In the genomic region with DNA sequence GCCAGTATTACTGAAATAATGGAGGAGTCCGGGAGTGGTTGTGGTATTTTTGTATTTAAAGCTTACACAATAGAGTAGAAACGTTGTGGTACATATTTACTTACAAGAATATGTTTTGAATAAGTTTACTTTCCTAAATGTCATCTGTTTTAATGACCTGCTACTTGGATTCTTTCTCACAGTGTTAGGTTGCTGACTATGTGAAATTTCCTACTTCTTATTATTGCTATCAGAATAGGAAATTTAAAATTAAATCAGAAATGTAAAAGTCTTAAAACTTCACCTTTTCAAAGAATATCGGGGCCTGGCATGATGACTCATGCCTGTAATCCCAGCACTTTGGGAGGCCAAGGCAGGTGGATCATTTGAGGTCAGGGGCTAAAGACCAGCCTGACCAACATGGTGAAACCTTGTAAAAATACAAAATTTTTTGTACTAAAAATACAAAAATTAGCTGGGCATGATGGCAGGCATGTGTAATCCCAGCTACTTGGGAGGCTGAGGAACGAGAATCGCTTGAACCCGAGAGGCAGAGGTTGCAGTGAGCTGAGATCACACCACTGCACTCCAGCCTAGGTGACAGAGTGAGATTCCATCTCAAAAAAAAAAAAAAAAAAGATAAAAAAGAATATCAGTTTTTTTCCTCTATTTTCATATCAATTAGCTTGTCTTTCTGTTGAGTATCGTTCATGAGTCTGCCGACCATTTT, we compare ENCODE assay signal across 9 cellular contexts.
DNase-seq lines count a peak whose midpoint lies in the region; ATAC-seq and TF ChIP-seq lines count a peak whose summit lies in the region.
"Had no signal": no experiment of that assay in that cellular context is flagged by ENCODE, and none has a peak within 500 bp of the region (broad histone marks: within the 10 kb centered on the region; RNA-seq: fewer than 3 reads in every experiment).

No MANE protein-coding gene starts in this region.

- CTCF ChIA-PET in activated B cell treated with CpG ODN at 0.5 μM for 24 hours (lab: Charles Lee), result interaction anchor here (1.4 to 3.3 kb wide), 8 partner anchors 32 to 74 kb away, joined by 3 to 36 read pairs (median 8); no protein-coding TSS in a partner anchor

- no peak overlapping the region for H4K8ac ChIP-seq in neuronal stem cell (ENCODE audit: low read depth, low read length)

- H3K9me3 Mint-ChIP-seq in activated naive CD4-positive, alpha-beta T cell treated with anti-CD3 and anti-CD28 coated beads, Interleukin-2, amount 50 U/mL, for 24 hours, result no peaks in the 10 kb centered on the region
- no peaks in the 10 kb centered on the region for H3K9me3 Mint-ChIP-seq in activated B cell treated with CpG ODN at 0.5 μM for 24 hours

- H3K36me3 ChIP-seq in hepatocyte (replicated peaks; ENCODE audit: insufficient read depth, low read depth) (no peaks in the 10 kb centered on the region), tibial artery (no peaks in the 10 kb centered on the region), neuronal stem cell (replicated peaks in 1 of 2; ENCODE audit: control insufficient read depth in 2 of 2, insufficient read depth in 2 of 2, low read length in 2 of 2) (no peaks in the 10 kb centered on the region)
- H3K36me3 ChIP-seq: HAP-1 had no signal

- H3K23ac ChIP-seq in neuronal stem cell (ENCODE audit: low read depth, low read length, poor library complexity), result no peak overlapping the region

- H3K18ac ChIP-seq in neuronal stem cell (ENCODE audit: low read length), result no peak overlapping the region

- no peak overlapping the region for H2BK5ac ChIP-seq in neuronal stem cell (ENCODE audit: low read length)

- no peak overlapping the region for H3K9ac ChIP-seq in neuronal stem cell (ENCODE audit: low read depth, low read length, poor library complexity)

- no peak overlapping the region for H2AK5ac ChIP-seq in neuronal stem cell (ENCODE audit: low read depth, low read length)

- no peak overlapping the region for H2BK12ac ChIP-seq in neuronal stem cell (ENCODE audit: low read length)

- peak overlapping the region; percentile 52 for H3K4me3 Mint-ChIP-seq in activated naive CD4-positive, alpha-beta T cell treated with anti-CD3 and anti-CD28 coated beads, Interleukin-2, amount 50 U/mL, for 24 hours
- no peak overlapping the region for H3K4me3 Mint-ChIP-seq in activated B cell treated with CpG ODN at 0.5 μM for 24 hours

- H3K4me1 ChIP-seq in hepatocyte (ENCODE audit: insufficient read depth) (peaks cover 47% of the 10 kb centered on the region), tibial artery (peaks cover 6 to 65% (median 36%) of the 10 kb centered on the region in 4 donors), neuronal stem cell (ENCODE audit: control insufficient read depth in 2 of 2, insufficient read depth in 1 of 2, low read depth in 1 of 2, low read length in 2 of 2) (peaks cover 2 to 46% of the 10 kb centered on the region in 2 donors)

- no peak for ATAC-seq in activated B cell treated with CpG ODN at 0.5 μM for 24 hours (ENCODE audit: low read depth)

- no peaks in the 10 kb centered on the region for H3K27me3 ChIP-seq in hepatocyte
- H3K27me3 ChIP-seq in tibial artery, result no peaks in the 10 kb centered on the region
- H3K27me3 ChIP-seq in neuronal stem cell (ENCODE audit: control insufficient read depth in 3 of 3, insufficient read depth in 3 of 3, low read depth in 1 of 3, low read length in 3 of 3), result no peaks in the 10 kb centered on the region

- TF ChIP-seq CTCF in activated B cell treated with CpG ODN at 0.5 μM for 24 hours (IDR thresholded peaks at IDR 0.05), result no peak
- TF ChIP-seq CTCF in hepatocyte (IDR thresholded peaks at IDR 0.05; ENCODE audit: poor library complexity), result no peak
- TF ChIP-seq CTCF in tibial artery (IDR thresholded peaks at IDR 0.05), result no peak

- peak overlapping the region; percentile 91 for H3K27ac ChIP-seq in hepatocyte
- peak overlapping the region; percentile 77 to 82 for H3K27ac ChIP-seq in tibial artery
- H3K27ac ChIP-seq in neuronal stem cell (replicated peaks; ENCODE audit: low read length), result no peak overlapping the region

- 55% methylated on average over 8 of the region's 8 CpGs for WGBS in hepatocyte (ENCODE audit: low lambda C conversion rate, missing lambda C conversion rate)
- WGBS in neuronal stem cell (ENCODE audit: extremely low coverage in 2 of 2, insufficient read length in 2 of 2, insufficient replicate concordance in 1 of 2), 2 donors, result no CpG with 5 or more reads among the region's 8 CpGs

- no peak overlapping the region for H3K14ac ChIP-seq in neuronal stem cell (ENCODE audit: low read length)

- H2AFZ ChIP-seq in hepatocyte (no peak overlapping the region), neuronal stem cell (ENCODE audit: low read length) (no peak overlapping the region)

- no peak overlapping the region for H2BK120ac ChIP-seq in neuronal stem cell (ENCODE audit: low read depth, low read length)

- no peak overlapping the region for H3K4ac ChIP-seq in neuronal stem cell (ENCODE audit: low read length)

- H3K79me1 ChIP-seq in neuronal stem cell (ENCODE audit: low read depth, low read length), result no peaks in the 10 kb centered on the region

- peak overlapping the region; percentile 56 for H3K4me2 ChIP-seq in hepatocyte
- no peak overlapping the region for H3K4me2 ChIP-seq in neuronal stem cell (ENCODE audit: insufficient read depth, low read length, poor library complexity, severe bottlenecking)

- DNase-seq in activated naive CD4-positive, alpha-beta T cell treated with Interleukin-2 at 50 U/mL for 16 hours, result no peak
- DNase-seq in activated B cell treated with CpG ODN at 0.5 μM for 24 hours (no peak), hepatocyte (ENCODE audit: low spot score) (no peak), tibial artery (no peak), mucosa of gallbladder (ENCODE audit: low spot score) (no peak), islet precursor cell (no peak), neuronal stem cell (ENCODE audit: low spot score) (no peak)

- no peaks in the 10 kb centered on the region for H3K27me3 Mint-ChIP-seq in activated naive CD4-positive, alpha-beta T cell treated with anti-CD3 and anti-CD28 coated beads, Interleukin-2, amount 50 U/mL, for 24 hours
- no peaks in the 10 kb centered on the region for H3K27me3 Mint-ChIP-seq in activated B cell treated with CpG ODN at 0.5 μM for 24 hours

- H3K36me3 Mint-ChIP-seq in activated naive CD4-positive, alpha-beta T cell treated with anti-CD3 and anti-CD28 coated beads, Interleukin-2, amount 50 U/mL, for 24 hours, result peaks cover 2% of the 10 kb centered on the region
- H3K36me3 Mint-ChIP-seq in activated B cell treated with CpG ODN at 0.5 μM for 24 hours (ENCODE audit: low read depth), result peaks cover 9% of the 10 kb centered on the region

- H4K91ac ChIP-seq in neuronal stem cell (ENCODE audit: low read depth, low read length, poor library complexity), result no peak overlapping the region

- H3K4me3 ChIP-seq in hepatocyte (no peak overlapping the region), tibial artery (no peak overlapping the region), neuronal stem cell (ENCODE audit: low read length in 2 of 2) (no peak overlapping the region)
- H3K4me3 ChIP-seq: HAP-1 had no signal

- H3K9me2 ChIP-seq in hepatocyte (replicated peaks; ENCODE audit: insufficient read depth), result no peaks in the 10 kb centered on the region

- H3K4me1 Mint-ChIP-seq in activated naive CD4-positive, alpha-beta T cell treated with anti-CD3 and anti-CD28 coated beads, Interleukin-2, amount 50 U/mL, for 24 hours, result peaks cover 51% of the 10 kb centered on the region
- H3K4me1 Mint-ChIP-seq in activated B cell treated with CpG ODN at 0.5 μM for 24 hours, result peaks cover 57% of the 10 kb centered on the region

- no peaks in the 10 kb centered on the region for H3K9me3 ChIP-seq in hepatocyte (ENCODE audit: low read depth)
- H3K9me3 ChIP-seq in tibial artery, result no peaks in the 10 kb centered on the region
- peaks cover 0 to 3% of the 10 kb centered on the region in 2 donors for H3K9me3 ChIP-seq in neuronal stem cell (replicated peaks in 1 of 2; ENCODE audit: control insufficient read depth in 2 of 2, insufficient read depth in 1 of 2, low read depth in 1 of 2, low read length in 2 of 2)
- H3K9me3 ChIP-seq: HAP-1 had no signal

- POLR2A ChIA-PET in activated B cell treated with CpG ODN at 0.5 μM for 24 hours (lab: Charles Lee), result interaction anchor here (0.6 to 10.1 kb wide), 14 partner anchors 15 to 108 kb away, joined by 3 to 379 read pairs (median 12); a partner anchor contains a TSS

- H3K79me2 ChIP-seq in hepatocyte, result peaks cover under 1% of the 10 kb centered on the region

- peak overlapping the region; percentile 85 for H3K27ac Mint-ChIP-seq in activated naive CD4-positive, alpha-beta T cell treated with anti-CD3 and anti-CD28 coated beads, Interleukin-2, amount 50 U/mL, for 24 hours
- peak overlapping the region; percentile 97 for H3K27ac Mint-ChIP-seq in activated B cell treated with CpG ODN at 0.5 μM for 24 hours

- no peak overlapping the region for H2BK15ac ChIP-seq in neuronal stem cell (ENCODE audit: low read length)

- intact Hi-C loops in activated B cell treated with CpG ODN at 0.5 μM for 24 hours (cut with micrococcal nuclease) (no loop called here), tibial artery (cut with DNase I; ENCODE audit: low total_unique reads) (no loop called here)

- no peaks in the 10 kb centered on the region for H4K20me1 ChIP-seq in hepatocyte (ENCODE audit: insufficient read depth, poor library complexity, severe bottlenecking)
